In genomic region chr1:24562625-24563024, GRCh38 we compare ENCODE assay signal across 16 cellular contexts. TPM values are rescaled to one million over a fixed set of nuclear protein-coding genes. Genes with fewer than 3 reads are reported as not detected.
A peak's percentile ranks its signal among the peaks of the same experiment; 100 is the strongest.
DNase-seq lines count a peak whose midpoint lies in the region; FAIRE-seq and TF ChIP-seq lines count a peak whose summit lies in the region.
"Had no signal": no experiment of that assay in that cellular context is flagged by ENCODE, and none has a peak within 500 bp of the region (broad histone marks: within the 10 kb centered on the region; RNA-seq: fewer than 3 reads in every experiment).

No MANE protein-coding gene starts in this region.

- TF ChIP-seq CTCF in bronchial epithelial cell (IDR thresholded peaks at IDR 0.05; ENCODE audit: insufficient read depth, low read length, severe bottlenecking) (no peak), spleen (IDR thresholded peaks at IDR 0.05 in 8 of 11, conservative IDR thresholded peaks at IDR 0.05 in 3 of 11) (no peak)

- CTCF ChIA-PET in activated naive CD4-positive, alpha-beta T cell treated with anti-CD3 and anti-CD28 coated beads for 36 hours (lab: Charles Lee), result interaction anchor here (0.6 kb wide), 1 partner anchor 832 kb away, joined by 3 read pairs; no protein-coding TSS in a partner anchor

- DNase-seq in NCI-H2107 treated with DMSO at 0.1 percent for 48 hours (lab: John Stamatoyannopoulos, UW; ENCODE audit: unreplicated experiment) (peak; percentile 60), NCI-H2107 (lab: John Stamatoyannopoulos, UW) (no peak), NCI-H2227 (lab: John Stamatoyannopoulos, UW; ENCODE audit: unreplicated experiment) (peak; percentile 72), bronchial epithelial cell (ENCODE audit: low read depth) (peak; percentile 28), spleen (peak; percentile 9), activated T-cell treated with anti-CD3 and anti-CD28 coated beads for 4 hours (no peak), frontal cortex (ENCODE audit: low spot score in 2 of 2) (no peak)
- no peak for DNase-seq in activated naive CD4-positive, alpha-beta T cell treated with anti-CD3 and anti-CD28 coated beads for 36 hours
- DNase-seq: esophagus squamous epithelium; H7; stimulated activated CD4-positive, alpha-beta T cell treated with anti-CD3 and anti-CD28 coated beads, Interleukin-4, amount 100 ng/mL, for 1 hour; stimulated activated naive B cell treated with anti-CD40 and anti-IgM and Interleukin-4, amounts not matched to agents 10 μg/mL and 1 μg/mL and 100 μg/mL, for 72 hours had no signal

- FAIRE-seq in bronchial epithelial cell (lab: Jason Lieb, UNC) (no peak), frontal cortex (lab: Jason Lieb, UNC) (no peak)
- FAIRE-seq: colon, GM12892 had no signal

- H3K27me3 ChIP-seq in bronchial epithelial cell (ENCODE audit: control insufficient read depth, insufficient read depth, low read length) (no peaks in the 10 kb centered on the region), spleen (replicated peaks in 1 of 7) (peaks cover 0 to 35% (median 0%) of the 10 kb centered on the region in 7 donors)

- no peak for TF ChIP-seq POLR2A in spleen (IDR thresholded peaks at IDR 0.05)

- H3K9me3 ChIP-seq in spleen, result no peaks in the 10 kb centered on the region
- H3K9me3 ChIP-seq: esophagus squamous epithelium had no signal

- intact Hi-C loops in spleen (cut with DNase I; ENCODE audit: low total_unique reads), result no loop called here
- intact Hi-C loops in activated naive CD4-positive, alpha-beta T cell treated with anti-CD3 and anti-CD28 coated beads for 36 hours (cut with micrococcal nuclease), result no loop called here

- no peak overlapping the region for H3K27ac ChIP-seq in spleen
- H3K27ac ChIP-seq: esophagus squamous epithelium had no signal

- H3K36me3 ChIP-seq in bronchial epithelial cell (ENCODE audit: control insufficient read depth, insufficient read depth, low read length), result no peaks in the 10 kb centered on the region
- no peaks in the 10 kb centered on the region for H3K36me3 ChIP-seq in spleen
- H3K36me3 ChIP-seq: esophagus squamous epithelium had no signal

- no peaks in the 10 kb centered on the region for H3K9me3 Mint-ChIP-seq in activated naive CD4-positive, alpha-beta T cell treated with anti-CD3 and anti-CD28 coated beads for 36 hours
- H3K9me3 Mint-ChIP-seq: stimulated activated naive B cell treated with anti-CD40 and anti-IgM and Interleukin-4, amounts not matched to agents 10 μg/mL and 1 μg/mL and 100 μg/mL, for 72 hours had no signal

- no peaks in the 10 kb centered on the region for H3K27me3 Mint-ChIP-seq in activated naive CD4-positive, alpha-beta T cell treated with anti-CD3 and anti-CD28 coated beads for 36 hours (ENCODE audit: low read depth)
- H3K27me3 Mint-ChIP-seq: activated naive CD8-positive, alpha-beta T cell had no signal

- no peak overlapping the region for H3K27ac Mint-ChIP-seq in activated naive CD4-positive, alpha-beta T cell treated with anti-CD3 and anti-CD28 coated beads for 36 hours
- H3K27ac Mint-ChIP-seq: activated naive CD8-positive, alpha-beta T cell had no signal

- H3K4me3 ChIP-seq in bronchial epithelial cell (ENCODE audit: low read depth, low read length) (no peak overlapping the region), spleen (no peak overlapping the region)
- H3K4me3 ChIP-seq: esophagus squamous epithelium had no signal

- peaks cover 0 to 12% (median 0%) of the 10 kb centered on the region in 6 donors for H3K4me1 ChIP-seq in spleen

- H3K4me1 Mint-ChIP-seq in activated naive CD4-positive, alpha-beta T cell treated with anti-CD3 and anti-CD28 coated beads for 36 hours (ENCODE audit: low read depth), result peaks cover 7% of the 10 kb centered on the region

- no peak overlapping the region for H3K4me3 Mint-ChIP-seq in activated naive CD4-positive, alpha-beta T cell treated with anti-CD3 and anti-CD28 coated beads for 36 hours
- H3K4me3 Mint-ChIP-seq: activated naive CD8-positive, alpha-beta T cell; stimulated activated naive B cell treated with anti-CD40 and anti-IgM and Interleukin-4, amounts not matched to agents 10 μg/mL and 1 μg/mL and 100 μg/mL, for 72 hours had no signal

- no peaks in the 10 kb centered on the region for H3K36me3 Mint-ChIP-seq in activated naive CD4-positive, alpha-beta T cell treated with anti-CD3 and anti-CD28 coated beads for 36 hours (ENCODE audit: low read depth)
- H3K36me3 Mint-ChIP-seq: activated naive CD8-positive, alpha-beta T cell; stimulated activated naive B cell treated with anti-CD40 and anti-IgM and Interleukin-4, amounts not matched to agents 10 μg/mL and 1 μg/mL and 100 μg/mL, for 72 hours had no signal

RNA-seq across cellular contexts. Expression of gene NCMAP, which starts 6.7 kb away (rescaled TPM):
- total RNA-seq in bronchial epithelial cell, result 0.13 TPM in 1 of 2 replicates, not detected in the other
- under 1 TPM in 3 of 7 donors, not detected in 4; 0.09 to 0.22 (median 0.20) TPM for total RNA-seq in spleen
- under 1 TPM in 2 of 3 donors, not detected in 1; 0.03 to 0.10 TPM for polyA plus RNA-seq in spleen
- total RNA-seq in activated naive CD4-positive, alpha-beta T cell treated with anti-CD3 and anti-CD28 coated beads for 36 hours, result under 1 TPM; 0.20 to 0.31 TPM
- under 0.01 TPM for total RNA-seq in frontal cortex
- total RNA-seq: posterior vena cava had no signal

RNA-seq across cellular contexts. Expression of gene RCAN3, which starts 60.0 kb away (rescaled TPM):
- total RNA-seq in bronchial epithelial cell (12.1 and 15.9 TPM in 2 replicates), spleen (10 to 100 TPM; 14.4 to 21.7 (median 17.9) TPM), frontal cortex (16.3 TPM)
- polyA plus RNA-seq in spleen, result 1 to 10 TPM; 6.1 to 7.2 (median 6.4) TPM
- total RNA-seq in activated naive CD4-positive, alpha-beta T cell treated with anti-CD3 and anti-CD28 coated beads for 36 hours, result 10 to 100 TPM; 70.8 to 71.9 TPM

Comparison
In these comparisons a context has a peak if more than half of its experiments do, and no peak if none do; other contexts are left out.
1. DNase-seq: peak in NCI-H2107 treated with DMSO at 0.1 percent for 48 hours (single experiment), NCI-H2227 (single experiment), bronchial epithelial cell (single experiment) and spleen (single experiment); none in NCI-H2107 (single experiment), activated naive CD4-positive, alpha-beta T cell treated with anti-CD3 and anti-CD28 coated beads for 36 hours (single experiment), activated T-cell treated with anti-CD3 and anti-CD28 coated beads for 4 hours (single experiment) and frontal cortex (0 of 2).